ENCODE assay signal across 8 cellular contexts in genomic region chrX:23908219-23909003, GRCh38. TPM values are rescaled to one million over a fixed set of nuclear protein-coding genes. Genes with fewer than 3 reads are reported as not detected.
DNase-seq lines count a peak whose midpoint lies in the region; TF ChIP-seq lines count a peak whose summit lies in the region.

No MANE protein-coding gene starts in this region.

- POLR2A ChIA-PET in RWPE1 (lab: Yijun Ruan, JAX; ENCODE audit: low non-redundant PET): no interaction called here

- H3K9ac ChIP-seq in fibroblast of lung (ENCODE audit: insufficient read depth, low read length): peak overlapping the region; percentile 37
- H3K9ac ChIP-seq in skeletal muscle satellite cell (ENCODE audit: low read depth, low read length): peak overlapping the region; percentile 81

- TF ChIP-seq CTCF in RWPE1 (conservative IDR thresholded peaks at IDR 0.05; ENCODE audit: low read depth) (peak; percentile 32; the same call in 1 of the 2 replicates), fibroblast of lung (conservative IDR thresholded peaks at IDR 0.05 in 1 of 2, IDR thresholded peaks at IDR 0.05 in 1 of 2; ENCODE audit: low read depth in 1 of 2, low read length in 2 of 2) (peak; percentile 19 to 39)

- peak overlapping the region; percentile 96 for H3K27ac ChIP-seq in RWPE1
- H3K27ac ChIP-seq in fibroblast of lung (ENCODE audit: insufficient read depth, low read length): peak overlapping the region; percentile 59

- H3K79me2 ChIP-seq in fibroblast of lung (ENCODE audit: control insufficient read depth, insufficient read depth, low read length): no peaks in the 10 kb centered on the region

- CTCF ChIA-PET in RWPE1 (lab: Yijun Ruan, JAX): interaction anchor here (0.7 to 1.0 kb wide), 2 partner anchors 7 to 222 kb away, joined by 3 read pairs; no protein-coding TSS in a partner anchor

- H3K4me1 ChIP-seq in fibroblast of lung (ENCODE audit: control insufficient read depth, extremely low read depth, insufficient read depth, low read length): no peaks in the 10 kb centered on the region
- H3K4me1 ChIP-seq in skeletal muscle satellite cell (ENCODE audit: control insufficient read depth, insufficient read depth, low read length): peaks cover 6% of the 10 kb centered on the region

- H4K20me1 ChIP-seq in fibroblast of lung (ENCODE audit: control insufficient read depth, extremely low read depth, insufficient read depth, low read length): no peaks in the 10 kb centered on the region

- H3K36me3 ChIP-seq in fibroblast of lung (ENCODE audit: control insufficient read depth, insufficient read depth, low read length) (no peaks in the 10 kb centered on the region), skeletal muscle satellite cell (ENCODE audit: insufficient read depth, low read length) (no peaks in the 10 kb centered on the region)

- peak overlapping the region; percentile 38 for H2AFZ ChIP-seq in fibroblast of lung (ENCODE audit: low read length)

- DNase-seq in NCI-H2227 (lab: John Stamatoyannopoulos, UW; ENCODE audit: unreplicated experiment): peak; percentile 61
- DNase-seq in NCI-H2227 treated with DMSO at 0.1 percent for 48 hours (lab: John Stamatoyannopoulos, UW): no peak
- no peak for DNase-seq in RWPE1 (ENCODE audit: low spot score)
- no peak for DNase-seq in fibroblast of lung (ENCODE audit: low read depth in 2 of 2)
- DNase-seq in NCI-H187 (lab: John Stamatoyannopoulos, UW): no peak
- DNase-seq in cerebellum (ENCODE audit: low spot score): no peak
- no peak for DNase-seq in epidermal melanocyte (ENCODE audit: insufficient read length, low spot score)

- H3K27me3 ChIP-seq in fibroblast of lung (ENCODE audit: control insufficient read depth, insufficient read depth, low read length): no peaks in the 10 kb centered on the region
- H3K27me3 ChIP-seq in skeletal muscle satellite cell (ENCODE audit: control insufficient read depth, insufficient read depth, low read length): peaks cover 5% of the 10 kb centered on the region

- H3K9me3 ChIP-seq in fibroblast of lung (ENCODE audit: control insufficient read depth, insufficient read depth, low read depth, low read length) (no peaks in the 10 kb centered on the region), skeletal muscle satellite cell (replicated peaks; ENCODE audit: low read length) (no peaks in the 10 kb centered on the region)

- H3K4me3 ChIP-seq in fibroblast of lung (replicated peaks in 1 of 4; ENCODE audit: control extremely low read depth in 1 of 4, insufficient read depth in 1 of 4, low read depth in 3 of 4, low read length in 4 of 4) (peak overlapping the region in 3 of 4 experiments; percentile 26 to 49 (median 47)), skeletal muscle satellite cell (ENCODE audit: low read length) (peak overlapping the region; percentile 68)

- peak overlapping the region; percentile 71 for H3K4me2 ChIP-seq in fibroblast of lung (ENCODE audit: extremely low read depth, insufficient read depth, low read length)
- peak overlapping the region; percentile 64 for H3K4me2 ChIP-seq in skeletal muscle satellite cell (ENCODE audit: low read length)

RNA-seq across cellular contexts. Expression of gene CXorf58, which starts 0.6 kb away (rescaled TPM):
- not detected in 2 replicates for total RNA-seq in fibroblast of lung
- not detected in 2 replicates for polyA plus RNA-seq in fibroblast of lung
- polyA plus RNA-seq in fibroblast of lung (2012): not detected in 2 replicates
- not detected in 2 replicates for polyA minus RNA-seq in fibroblast of lung (ENCODE audit: low replicate concordance)
- not detected in 2 replicates for total RNA-seq in skeletal muscle satellite cell (2012; rRNA removed)
- 0.27 TPM for total RNA-seq in cerebellum

RNA-seq across cellular contexts. Expression of gene APOO, which starts 0.7 kb away (rescaled TPM):
- total RNA-seq in fibroblast of lung: 6.2 and 8.1 TPM in 2 replicates
- 16.5 and 17.0 TPM in 2 replicates for polyA plus RNA-seq in fibroblast of lung
- polyA plus RNA-seq in fibroblast of lung (2012): 23.7 and 25.1 TPM in 2 replicates
- polyA minus RNA-seq in fibroblast of lung (ENCODE audit: low replicate concordance): 3.5 TPM in 1 of 2 replicates, not detected in the other
- total RNA-seq in skeletal muscle satellite cell (2012; rRNA removed): 9.4 and 12.7 TPM in 2 replicates
- total RNA-seq in cerebellum: 17.7 TPM
